8 cellular contexts compared by ENCODE assay signal in the genomic region with DNA sequence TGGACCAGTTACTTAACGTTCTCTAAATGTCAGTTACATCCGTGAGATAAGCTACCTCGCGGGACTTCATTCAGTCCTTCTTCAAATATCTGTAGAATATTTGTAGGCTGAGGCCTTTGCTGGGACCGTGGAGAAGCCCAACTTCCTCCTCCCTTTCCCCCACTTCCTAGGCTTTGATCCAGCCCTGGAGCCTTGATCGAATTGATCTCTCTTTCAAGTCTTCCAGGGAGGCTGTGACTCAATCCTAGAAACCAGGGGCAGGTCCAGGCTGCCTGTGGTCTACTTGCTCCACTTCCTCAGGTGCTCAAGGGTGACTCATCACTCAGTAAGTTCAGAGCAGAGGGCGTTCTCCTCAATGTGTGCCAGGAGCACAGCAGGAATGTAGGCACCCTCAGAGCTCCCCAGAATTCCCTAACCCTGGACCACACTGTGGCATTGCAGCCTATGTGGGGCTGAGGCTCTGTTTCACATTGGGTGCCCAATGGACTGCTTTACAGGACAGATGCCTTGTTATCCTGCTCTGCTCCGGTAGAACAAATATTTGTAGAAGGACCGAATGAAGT. TPM values are rescaled to one million over a fixed set of nuclear protein-coding genes. Genes with fewer than 3 reads are reported as not detected.
DNase-seq lines count a peak whose midpoint lies in the region; ATAC-seq and TF ChIP-seq lines count a peak whose summit lies in the region.

No MANE protein-coding gene starts in this region.

- H4K20me1 ChIP-seq in mammary epithelial cell (ENCODE audit: insufficient read depth, low read length) (no peaks in the 10 kb centered on the region), smooth muscle cell (ENCODE audit: low read depth) (no peaks in the 10 kb centered on the region)

- H3K27ac ChIP-seq in mammary epithelial cell (ENCODE audit: insufficient read depth, low read depth, low read length) (peak overlapping the region; percentile 98), smooth muscle cell (ENCODE audit: low read depth) (peak overlapping the region; percentile 53), A673 (ENCODE audit: low read depth, low read length, poor library complexity, severe bottlenecking) (no peak overlapping the region)

- H2AFZ ChIP-seq in mammary epithelial cell (ENCODE audit: low read depth, low read length), result peak overlapping the region; percentile 84
- H2AFZ ChIP-seq in smooth muscle cell (ENCODE audit: low read depth), result no peak overlapping the region

- POLR2A ChIA-PET in A673 (lab: Charles Lee; ENCODE audit: low non-redundant PET), result no interaction called here

- H3K4me1 ChIP-seq in mammary epithelial cell (ENCODE audit: insufficient read depth, low read length), result peaks cover 30% of the 10 kb centered on the region
- no peaks in the 10 kb centered on the region for H3K4me1 ChIP-seq in smooth muscle cell (ENCODE audit: low read depth)
- H3K4me1 ChIP-seq in A673 (ENCODE audit: insufficient read depth, low read length, poor library complexity, severe bottlenecking), result no peaks in the 10 kb centered on the region

- H3K9ac ChIP-seq in mammary epithelial cell (ENCODE audit: insufficient read depth, low read length) (peak overlapping the region; percentile 72), smooth muscle cell (ENCODE audit: low read depth) (no peak overlapping the region)

- TF ChIP-seq CTCF in mammary epithelial cell (conservative IDR thresholded peaks at IDR 0.05 in 1 of 2, IDR thresholded peaks at IDR 0.05 in 1 of 2; ENCODE audit: extremely low read depth in 1 of 2, insufficient read depth in 1 of 2, low read depth in 1 of 2, low read length in 2 of 2) (no peak), smooth muscle cell (IDR thresholded peaks at IDR 0.05; ENCODE audit: borderline replicate concordance, insufficient read depth, poor library complexity, severe bottlenecking) (no peak), A673 (conservative IDR thresholded peaks at IDR 0.05; ENCODE audit: low read depth, low read length) (no peak)

- no peaks in the 10 kb centered on the region for H3K27me3 ChIP-seq in mammary epithelial cell (ENCODE audit: insufficient read depth, low read length)
- H3K27me3 ChIP-seq in smooth muscle cell (ENCODE audit: low read depth), result no peaks in the 10 kb centered on the region
- H3K27me3 ChIP-seq in A673 (replicated peaks; ENCODE audit: insufficient read depth, low read depth, low read length, poor library complexity), result no peaks in the 10 kb centered on the region

- no peak overlapping the region for H3K4me3 ChIP-seq in mammary epithelial cell (replicated peaks in 1 of 3; ENCODE audit: insufficient read depth in 1 of 3, low read depth in 2 of 3, low read length in 3 of 3)
- H3K4me3 ChIP-seq in smooth muscle cell, result no peak overlapping the region
- H3K4me3 ChIP-seq in A673 (ENCODE audit: low read depth, low read length, poor library complexity, severe bottlenecking), result no peak overlapping the region

- CTCF ChIA-PET in mammary epithelial cell (lab: Charles Lee; ENCODE audit: low non-redundant PET), result no interaction called here
- CTCF ChIA-PET in A673 (lab: Charles Lee), result no interaction called here

- no peaks in the 10 kb centered on the region for H3K36me3 ChIP-seq in mammary epithelial cell (ENCODE audit: insufficient read depth, low read length)
- no peaks in the 10 kb centered on the region for H3K36me3 ChIP-seq in smooth muscle cell (ENCODE audit: low read depth)
- H3K36me3 ChIP-seq in A673 (ENCODE audit: insufficient read depth, low read length, poor library complexity, severe bottlenecking), result no peaks in the 10 kb centered on the region

- in situ Hi-C loops in mammary epithelial cell (cut with MboI; ENCODE audit: low sequenced_read_pairs in 2 of 2), result no loop called here

- dilution Hi-C loops in mammary epithelial cell (cut with HindIII; ENCODE audit: low sequenced_read_pairs), result loop anchor here (5.0 kb wide), 1 partner anchor 58 kb away; no protein-coding TSS in a partner anchor

- BruUV-seq in mammary epithelial cell (replicated peaks; lab: Mats Ljungman, UMichigan) (TSS peak; percentile 74), A673 (replicated peaks; lab: Mats Ljungman, UMichigan) (no TSS peak)

- H3F3A ChIP-seq in smooth muscle cell (ENCODE audit: low read depth), result no peaks in the 10 kb centered on the region

- peak; percentile 94 for DNase-seq in Daoy (ENCODE audit: low read depth)
- DNase-seq in NCI-H69 (lab: John Stamatoyannopoulos, UW), result peak; percentile 61
- DNase-seq in mammary epithelial cell, result peak; percentile 98
- DNase-seq in smooth muscle cell (lab: John Stamatoyannopoulos, UW; ENCODE audit: unreplicated experiment), result no peak
- no peak for DNase-seq in NCI-H146 treated with DMSO at 0.1 percent for 48 hours (lab: John Stamatoyannopoulos, UW; ENCODE audit: unreplicated experiment)
- no peak for DNase-seq in A673 (ENCODE audit: low spot score)

- H3K79me2 ChIP-seq in mammary epithelial cell (ENCODE audit: insufficient read depth, low read length), result no peaks in the 10 kb centered on the region
- H3K79me2 ChIP-seq in smooth muscle cell (ENCODE audit: low read depth), result no peaks in the 10 kb centered on the region

- intact Hi-C loops in mammary epithelial cell (cut with micrococcal nuclease) (loop anchor here (1.0 kb wide), 2 partner anchors 11 to 21 kb away; partner anchors contain the start of gene CEP20), A673 (cut with micrococcal nuclease; ENCODE audit: unreplicated experiment) (no loop called here)

- H3K4me2 ChIP-seq in mammary epithelial cell (ENCODE audit: insufficient read depth, low read depth, low read length) (peak overlapping the region; percentile 59), smooth muscle cell (no peak overlapping the region)

- peak; percentile 61 for ATAC-seq in GM21619 (IDR thresholded peaks at IDR 0.05; ENCODE audit: unreplicated experiment)
- ATAC-seq in GM18858 (IDR thresholded peaks at IDR 0.05; ENCODE audit: unreplicated experiment), result no peak

- WGBS in mammary epithelial cell (ENCODE audit: low coverage, missing lambda C conversion rate), result 18% methylated on average over 8 of the region's 9 CpGs
- WGBS in smooth muscle cell (ENCODE audit: low lambda C conversion rate), result 55% methylated on average over 9 of the region's 9 CpGs

- H3K9me3 ChIP-seq in mammary epithelial cell (replicated peaks; ENCODE audit: insufficient read depth, low read length) (no peaks in the 10 kb centered on the region), smooth muscle cell (replicated peaks; ENCODE audit: low read depth) (no peaks in the 10 kb centered on the region), A673 (ENCODE audit: low read depth, low read length, poor library complexity, severe bottlenecking) (no peaks in the 10 kb centered on the region)

RNA-seq across cellular contexts. Expression of gene CEP20, which starts 11.2 kb away (rescaled TPM):
- 87.0 and 122 TPM in 2 replicates for total RNA-seq in Daoy (2014; rRNA removed; shearing (Covaris generic))
- total RNA-seq in mammary epithelial cell (10 to 100 TPM; 40.1 to 45.8 TPM), smooth muscle cell (38.4 and 64.1 TPM in 2 replicates), A673 (2021) (50.2 and 51.0 TPM in 2 replicates)
- polyA plus RNA-seq in mammary epithelial cell (17.7 TPM), smooth muscle cell (29.0 and 30.5 TPM in 2 replicates)
- 8.6 TPM for polyA minus RNA-seq in mammary epithelial cell

RNA-seq across cellular contexts. Expression of gene MYH11, which starts 42.8 kb away (rescaled TPM):
- under 0.01 TPM in 1 of 2 replicates, not detected in the other for total RNA-seq in Daoy (2014; rRNA removed; shearing (Covaris generic))
- total RNA-seq in mammary epithelial cell (under 1 TPM in 1 of 2 donors, not detected in 1; 0.33 TPM), smooth muscle cell (not detected in 2 replicates), A673 (2021) (not detected in 2 replicates)
- polyA plus RNA-seq in mammary epithelial cell (not detected), smooth muscle cell (0.27 and 0.58 TPM in 2 replicates)
- not detected for polyA minus RNA-seq in mammary epithelial cell

RNA-seq across cellular contexts. Expression of gene ABCC1, which starts 49.8 kb away (rescaled TPM):
- 9.0 and 11.8 TPM in 2 replicates for total RNA-seq in Daoy (2014; rRNA removed; shearing (Covaris generic))
- total RNA-seq in mammary epithelial cell (10 to 100 TPM; 45.5 to 47.2 TPM), smooth muscle cell (9.9 and 22.7 TPM in 2 replicates), A673 (2021) (25.0 and 32.1 TPM in 2 replicates)
- polyA plus RNA-seq in mammary epithelial cell (25.3 TPM), smooth muscle cell (8.8 and 10.2 TPM in 2 replicates)
- 137 TPM for polyA minus RNA-seq in mammary epithelial cell

Comparison
In these comparisons a context has a peak if more than half of its experiments do, and no peak if none do; other contexts are left out.
1. DNase-seq: peak in Daoy (single experiment), NCI-H69 (single experiment) and mammary epithelial cell (single experiment); none in smooth muscle cell (single experiment), NCI-H146 treated with DMSO at 0.1 percent for 48 hours (single experiment) and A673 (single experiment).